ENCODE assay signal across 27 cellular contexts in genomic region chr14:76966535-76966934, GRCh38.
"Had no signal": no experiment of that assay in that cellular context is flagged by ENCODE, and none has a peak within 500 bp of the region (broad histone marks: within the 10 kb centered on the region; RNA-seq: fewer than 3 reads in every experiment).

No MANE protein-coding gene starts in this region.

- H3K4me2 ChIP-seq: neural progenitor cell, smooth muscle cell had no signal

- H3K4me3 Mint-ChIP-seq: dendritic cell treated with granulocyte-macrophage colony-stimulating factor and Interleukin-4, amounts not matched to agents 40 ng/mL and 50 ng/mL, for 4 days; endodermal cell; natural killer cell treated with Interleukin-12 subunit alpha and Interleukin-12 subunit beta and Interleukin-15 and Interleukin-18, amount 100 ng/mL, for 72 hours; neural progenitor cell; stimulated activated naive CD8-positive, alpha-beta T cell treated with anti-CD3 and anti-CD28 coated beads, Interleukin-15, amount 100 ng/mL, for 72 hours had no signal

- H2AFZ ChIP-seq: neural progenitor cell had no signal

- H3K9ac ChIP-seq: neural progenitor cell had no signal

- H3K27ac Mint-ChIP-seq: dendritic cell treated with granulocyte-macrophage colony-stimulating factor and Interleukin-4, amounts not matched to agents 40 ng/mL and 50 ng/mL, for 4 days; endodermal cell; natural killer cell treated with Interleukin-12 subunit alpha and Interleukin-12 subunit beta and Interleukin-15 and Interleukin-18, amount 100 ng/mL, for 72 hours had no signal

- H3K36me3 ChIP-seq: gastrocnemius medialis, lower lobe of right lung, neural progenitor cell, prostate gland, suprapubic skin, transverse colon, upper lobe of right lung, uterus had no signal

- DNase-seq: effector CD8-positive, alpha-beta T cell; endodermal cell; foreskin fibroblast; gastrocnemius medialis; head of caudate nucleus; left ventricle myocardium superior; lower lobe of right lung; nucleus accumbens; stimulated activated CD4-positive, alpha-beta T cell treated with anti-CD3 and anti-CD28 coated beads, Interleukin-12 subunit alpha, Interleukin-12 subunit beta, amount 100 ng/mL, for 4 hours; stimulated activated CD4-positive, alpha-beta T cell treated with anti-CD3 and anti-CD28 coated beads, Interleukin-1b, Interleukin-23, amount 100 ng/mL, for 48 hours; stimulated activated CD4-positive, alpha-beta T cell treated with anti-CD3 and anti-CD28 coated beads, Interleukin-4, amount 100 ng/mL, for 1 hour; stimulated activated CD8-positive, alpha-beta memory T cell treated with anti-CD3 and anti-CD28 coated beads, Interleukin-4, amount 100 ng/mL, for 48 hours; stimulated activated naive CD4-positive, alpha-beta T cell; stimulated activated naive CD8-positive, alpha-beta T cell treated with anti-CD3 and anti-CD28 coated beads, Interleukin-15, amount 100 ng/mL, for 72 hours; transverse colon; upper lobe of right lung; uterus had no signal

- H3K4me3 ChIP-seq: gastrocnemius medialis, lower lobe of right lung, neural progenitor cell, prostate gland, right atrium auricular region, smooth muscle cell, suprapubic skin, transverse colon, upper lobe of right lung, uterus had no signal

- H3K9me3 ChIP-seq: gastrocnemius medialis, lower lobe of right lung, prostate gland, right atrium auricular region, suprapubic skin, transverse colon, upper lobe of right lung, uterus had no signal

- H3K27me3 Mint-ChIP-seq: stimulated activated naive CD8-positive, alpha-beta T cell treated with anti-CD3 and anti-CD28 coated beads, Interleukin-15, amount 100 ng/mL, for 72 hours had no signal

- H3K4me1 ChIP-seq: prostate gland, uterus had no signal

- H3K27ac ChIP-seq: epithelial cell of prostate, gastrocnemius medialis, lower lobe of right lung, neural progenitor cell, prostate gland, right atrium auricular region, suprapubic skin, upper lobe of right lung, uterus had no signal

- H3K27me3 ChIP-seq: gastrocnemius medialis, neural progenitor cell, right atrium auricular region, suprapubic skin, transverse colon, upper lobe of right lung, uterus had no signal

- H3K36me3 Mint-ChIP-seq: natural killer cell treated with Interleukin-12 subunit alpha and Interleukin-12 subunit beta and Interleukin-15 and Interleukin-18, amount 100 ng/mL, for 72 hours; neural progenitor cell had no signal

- ATAC-seq: esophagus mucosa; gastrocnemius medialis; left ventricle myocardium superior; lower lobe of right lung; natural killer cell treated with Interleukin-12 subunit alpha and Interleukin-12 subunit beta and Interleukin-15 and Interleukin-18, amount 100 ng/mL, for 72 hours; sciatic nerve; stimulated activated naive CD8-positive, alpha-beta T cell treated with anti-CD3 and anti-CD28 coated beads, Interleukin-15, amount 100 ng/mL, for 72 hours; upper lobe of right lung had no signal

- H3K9me3 Mint-ChIP-seq: dendritic cell treated with granulocyte-macrophage colony-stimulating factor and Interleukin-4, amounts not matched to agents 40 ng/mL and 50 ng/mL, for 4 days; endodermal cell; natural killer cell treated with Interleukin-12 subunit alpha and Interleukin-12 subunit beta and Interleukin-15 and Interleukin-18, amount 100 ng/mL, for 72 hours; neural progenitor cell; stimulated activated naive CD8-positive, alpha-beta T cell treated with anti-CD3 and anti-CD28 coated beads, Interleukin-15, amount 100 ng/mL, for 72 hours had no signal
